In genomic region chr14:72644758-72645489, GRCh38 we compare ENCODE assay signal across 1 cellular context.
TF ChIP-seq lines count a peak whose summit lies in the region.

No MANE protein-coding gene starts in this region.

TF ChIP-seq in GM12878, 131 proteins besides CTCF, POLR2A, EP300 and RAD21 (continued from another document):
- no peak for TF ChIP-seq USF1 (IDR thresholded peaks at IDR 0.05; ENCODE audit: borderline replicate concordance, extremely low read length, insufficient read depth, low read depth, low read length)
- no peak for TF ChIP-seq YBX1 (IDR thresholded peaks at IDR 0.05)
- TF ChIP-seq, protein P1, sequence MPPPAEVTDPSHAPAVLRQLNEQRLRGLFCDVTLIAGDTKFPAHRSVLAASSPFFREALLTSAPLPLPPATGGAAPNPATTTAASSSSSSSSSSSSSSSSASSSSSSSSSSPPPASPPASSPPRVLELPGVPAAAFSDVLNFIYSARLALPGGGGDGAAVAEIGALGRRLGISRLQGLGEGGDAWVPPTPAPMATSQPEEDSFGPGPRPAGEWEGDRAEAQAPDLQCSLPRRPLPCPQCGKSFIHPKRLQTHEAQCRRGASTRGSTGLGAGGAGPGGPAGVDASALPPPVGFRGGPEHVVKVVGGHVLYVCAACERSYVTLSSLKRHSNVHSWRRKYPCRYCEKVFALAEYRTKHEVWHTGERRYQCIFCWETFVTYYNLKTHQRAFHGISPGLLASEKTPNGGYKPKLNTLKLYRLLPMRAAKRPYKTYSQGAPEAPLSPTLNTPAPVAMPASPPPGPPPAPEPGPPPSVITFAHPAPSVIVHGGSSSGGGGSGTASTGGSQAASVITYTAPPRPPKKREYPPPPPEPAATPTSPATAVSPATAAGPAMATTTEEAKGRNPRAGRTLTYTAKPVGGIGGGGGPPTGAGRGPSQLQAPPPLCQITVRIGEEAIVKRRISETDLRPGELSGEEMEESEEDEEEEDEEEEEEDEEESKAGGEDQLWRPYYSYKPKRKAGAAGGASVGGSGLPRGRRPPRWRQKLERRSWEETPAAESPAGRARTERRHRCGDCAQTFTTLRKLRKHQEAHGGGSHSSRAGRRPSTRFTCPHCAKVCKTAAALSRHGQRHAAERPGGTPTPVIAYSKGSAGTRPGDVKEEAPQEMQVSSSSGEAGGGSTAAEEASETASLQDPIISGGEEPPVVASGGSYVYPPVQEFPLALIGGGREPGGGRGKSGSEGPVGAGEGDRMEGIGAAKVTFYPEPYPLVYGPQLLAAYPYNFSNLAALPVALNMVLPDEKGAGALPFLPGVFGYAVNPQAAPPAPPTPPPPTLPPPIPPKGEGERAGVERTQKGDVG (CRISPR knock-in tag; IDR thresholded peaks at IDR 0.05) = no peak
- TF ChIP-seq YY1 (IDR thresholded peaks at IDR 0.05; ENCODE audit: low read depth, low read length) = 0 out of 2 replicates have a peak, but pooled peaks have one; percentile 29
- peak; percentile 60 for TF ChIP-seq RUNX3 (IDR thresholded peaks at IDR 0.05; ENCODE audit: low read length)
- no peak for TF ChIP-seq SREBF2 (IDR thresholded peaks at IDR 0.05; ENCODE audit: low read length)
- TF ChIP-seq POLR2AphosphoS2 (IDR thresholded peaks at IDR 0.05; ENCODE audit: low read depth, low read length) = no peak
- TF ChIP-seq, protein P2, sequence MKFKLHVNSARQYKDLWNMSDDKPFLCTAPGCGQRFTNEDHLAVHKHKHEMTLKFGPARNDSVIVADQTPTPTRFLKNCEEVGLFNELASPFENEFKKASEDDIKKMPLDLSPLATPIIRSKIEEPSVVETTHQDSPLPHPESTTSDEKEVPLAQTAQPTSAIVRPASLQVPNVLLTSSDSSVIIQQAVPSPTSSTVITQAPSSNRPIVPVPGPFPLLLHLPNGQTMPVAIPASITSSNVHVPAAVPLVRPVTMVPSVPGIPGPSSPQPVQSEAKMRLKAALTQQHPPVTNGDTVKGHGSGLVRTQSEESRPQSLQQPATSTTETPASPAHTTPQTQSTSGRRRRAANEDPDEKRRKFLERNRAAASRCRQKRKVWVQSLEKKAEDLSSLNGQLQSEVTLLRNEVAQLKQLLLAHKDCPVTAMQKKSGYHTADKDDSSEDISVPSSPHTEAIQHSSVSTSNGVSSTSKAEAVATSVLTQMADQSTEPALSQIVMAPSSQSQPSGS (IDR thresholded peaks at IDR 0.05; ENCODE audit: low read length) = no peak
